Comparison of ENCODE assay signal across 18 cellular contexts in the genomic region with DNA sequence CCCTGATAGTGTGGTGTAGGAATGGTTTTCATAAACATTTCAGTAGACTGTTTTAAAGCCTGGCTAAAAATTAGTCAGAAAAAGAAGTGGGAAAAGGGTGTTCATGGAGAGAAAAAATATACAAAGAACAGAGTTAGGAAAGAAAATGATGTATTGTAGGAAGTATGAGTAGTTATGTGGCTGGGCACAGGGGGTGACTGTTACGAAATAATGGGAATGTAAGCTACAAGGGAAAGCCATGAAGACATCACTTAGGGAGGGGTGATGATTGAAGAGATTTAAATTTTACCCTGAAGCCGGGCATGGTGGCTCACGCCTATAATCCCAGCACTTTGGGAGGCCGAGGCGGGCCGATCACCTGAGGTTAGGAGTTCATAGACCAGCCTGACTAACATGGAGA. TPM values are rescaled to one million over a fixed set of nuclear protein-coding genes. Genes with fewer than 3 reads are reported as not detected.
DNase-seq lines count a peak whose midpoint lies in the region; ATAC-seq and TF ChIP-seq lines count a peak whose summit lies in the region.
"Had no signal": no experiment of that assay in that cellular context is flagged by ENCODE, and none has a peak within 500 bp of the region (broad histone marks: within the 10 kb centered on the region; RNA-seq: fewer than 3 reads in every experiment).

No MANE protein-coding gene starts in this region.

- ATAC-seq in GM18505 (IDR thresholded peaks at IDR 0.05; ENCODE audit: unreplicated experiment) (no peak), HG03342 (IDR thresholded peaks at IDR 0.05; ENCODE audit: unreplicated experiment) (no peak)
- ATAC-seq: activated CD8-positive, alpha-beta memory T cell treated with anti-CD3 and anti-CD28 coated beads, Interleukin-2, amount 10 ng/mL, durations not matched to agents 7 days and 5 days had no signal

- no peaks in the 10 kb centered on the region for H4K20me1 ChIP-seq in mammary epithelial cell (ENCODE audit: insufficient read depth, low read length)

- TF ChIP-seq CTCF in AG04449 (IDR thresholded peaks at IDR 0.05; ENCODE audit: insufficient read depth, low read length, missing control alignments) (no peak), mammary epithelial cell (conservative IDR thresholded peaks at IDR 0.05 in 1 of 2, IDR thresholded peaks at IDR 0.05 in 1 of 2; ENCODE audit: extremely low read depth in 1 of 2, insufficient read depth in 1 of 2, low read depth in 1 of 2, low read length in 2 of 2) (no peak), left ventricle myocardium inferior (IDR thresholded peaks at IDR 0.05; ENCODE audit: borderline replicate concordance) (no peak)

- H3K79me2 ChIP-seq in mammary epithelial cell (ENCODE audit: insufficient read depth, low read length): no peaks in the 10 kb centered on the region

- in situ Hi-C loops in mammary epithelial cell (cut with MboI; ENCODE audit: low sequenced_read_pairs in 2 of 2): no loop called here

- DNase-seq in AG04449 (ENCODE audit: low read depth, low spot score) (peak; percentile 12), EH (ENCODE audit: low read depth) (peak; percentile 67), mammary epithelial cell (peak; percentile 48), iris pigment epithelial cell (ENCODE audit: low read depth) (peak; percentile 83), left ventricle myocardium inferior (no peak), H7 (no peak)
- DNase-seq: activated B cell treated with CpG ODN at 0.5 μM for 24 hours; activated CD8-positive, alpha-beta memory T cell treated with anti-CD3 and anti-CD28 coated beads, Interleukin-2, amount 10 ng/mL, durations not matched to agents 7 days and 5 days; activated naive CD4-positive, alpha-beta T cell treated with anti-CD3 and anti-CD28 coated beads, Interleukin-2, amount 50 U/mL, for 16 hours; mesendoderm; NCI-H1048; NCI-H446; OCI-M1; posterior cingulate gyrus had no signal

- POLR2A ChIA-PET in AG04449 (lab: Yijun Ruan, JAX): no interaction called here

- TF ChIP-seq POLR2A in GM18505 (IDR thresholded peaks at IDR 0.05; ENCODE audit: borderline replicate concordance, extremely low read depth, insufficient read depth, insufficient read length): no peak

- H3K9me3 ChIP-seq in mammary epithelial cell (replicated peaks; ENCODE audit: insufficient read depth, low read length): no peaks in the 10 kb centered on the region
- H3K9me3 ChIP-seq in left ventricle myocardium inferior (replicated peaks): no peaks in the 10 kb centered on the region
- H3K9me3 ChIP-seq: tibial nerve had no signal

- no peak overlapping the region for H3K9ac ChIP-seq in mammary epithelial cell (ENCODE audit: insufficient read depth, low read length)

- H3K27ac ChIP-seq in mammary epithelial cell (ENCODE audit: insufficient read depth, low read depth, low read length): no peak overlapping the region
- H3K27ac ChIP-seq in left ventricle myocardium inferior (replicated peaks): no peak overlapping the region
- H3K27ac ChIP-seq: C4-2B had no signal

- CTCF ChIA-PET in AG04449 (lab: Yijun Ruan, JAX) (interaction anchor here (1.2 to 1.8 kb wide), 2 partner anchors 17 to 75 kb away, joined by 3 to 5 read pairs; a partner anchor contains a TSS), mammary epithelial cell (lab: Charles Lee; ENCODE audit: low non-redundant PET) (no interaction called here)

- H3K4me1 ChIP-seq in mammary epithelial cell (ENCODE audit: insufficient read depth, low read length) (peaks cover 25% of the 10 kb centered on the region), left ventricle myocardium inferior (no peaks in the 10 kb centered on the region)

- H2AFZ ChIP-seq in mammary epithelial cell (ENCODE audit: low read depth, low read length): no peak overlapping the region

- no peak overlapping the region for H3K4me3 ChIP-seq in AG04449 (ENCODE audit: low read depth, low read length)
- no peak overlapping the region for H3K4me3 ChIP-seq in mammary epithelial cell (replicated peaks in 1 of 3; ENCODE audit: insufficient read depth in 1 of 3, low read depth in 2 of 3, low read length in 3 of 3)
- H3K4me3 ChIP-seq in left ventricle myocardium inferior: no peak overlapping the region
- no peak overlapping the region for H3K4me3 ChIP-seq in H7 (ENCODE audit: insufficient read depth, low read depth, low read length)
- H3K4me3 ChIP-seq: tibial nerve had no signal

- no peak overlapping the region for H3K4me2 ChIP-seq in mammary epithelial cell (ENCODE audit: insufficient read depth, low read depth, low read length)

- H3K27me3 ChIP-seq in mammary epithelial cell (ENCODE audit: insufficient read depth, low read length) (no peaks in the 10 kb centered on the region), left ventricle myocardium inferior (ENCODE audit: low read depth) (no peaks in the 10 kb centered on the region), H7 (ENCODE audit: control insufficient read depth, insufficient read depth, low read length) (no peaks in the 10 kb centered on the region)
- H3K27me3 ChIP-seq: tibial nerve had no signal

- BruUV-seq in mammary epithelial cell (replicated peaks; lab: Mats Ljungman, UMichigan): no TSS peak

- 87% methylated on average over 6 of the region's 6 CpGs for WGBS in mammary epithelial cell (ENCODE audit: low coverage, missing lambda C conversion rate)

- dilution Hi-C loops in mammary epithelial cell (cut with HindIII; ENCODE audit: low sequenced_read_pairs): loop anchor here (5.0 kb wide), 3 partner anchors 47 to 97 kb away; a partner anchor contains a TSS

- peaks cover 6% of the 10 kb centered on the region for H3K36me3 ChIP-seq in mammary epithelial cell (ENCODE audit: insufficient read depth, low read length)
- H3K36me3 ChIP-seq in left ventricle myocardium inferior: peaks cover 85% of the 10 kb centered on the region
- H3K36me3 ChIP-seq in H7 (replicated peaks; ENCODE audit: control insufficient read depth, insufficient read depth, low read length): peaks cover 6% of the 10 kb centered on the region

- intact Hi-C loops in mammary epithelial cell (cut with micrococcal nuclease): no loop called here
- intact Hi-C loops in left ventricle myocardium inferior (cut with micrococcal nuclease): no loop called here

RNA-seq across cellular contexts. Expression of a gene that starts 55.3 kb away (rescaled TPM):
- 10 to 100 TPM; 50.8 to 71.4 TPM for total RNA-seq in mammary epithelial cell
- 75.0 TPM for polyA plus RNA-seq in mammary epithelial cell
- polyA minus RNA-seq in mammary epithelial cell: 127 TPM
- 37.3 TPM for total RNA-seq in left ventricle myocardium inferior
- total RNA-seq in H7 (2014; rRNA removed; shearing (Covaris generic)): 110 and 139 TPM in 2 replicates

RNA-seq across cellular contexts. Expression of a gene that starts 55.8 kb away (rescaled TPM):
- total RNA-seq in mammary epithelial cell: 10 to 100 TPM; 23.3 to 35.7 TPM
- 19.2 TPM for polyA plus RNA-seq in mammary epithelial cell
- polyA minus RNA-seq in mammary epithelial cell: 36.2 TPM
- total RNA-seq in left ventricle myocardium inferior: 28.4 TPM
- 52.1 and 61.2 TPM in 2 replicates for total RNA-seq in H7 (2014; rRNA removed; shearing (Covaris generic))

Comparison
In these comparisons a context has a peak if more than half of its experiments do, and no peak if none do; other contexts are left out.
1. DNase-seq: peak in AG04449 (single experiment), EH (single experiment), mammary epithelial cell (single experiment) and iris pigment epithelial cell (single experiment); none in left ventricle myocardium inferior (single experiment) and H7 (single experiment).